ENCODE assay signal across 7 cellular contexts in the genomic region with DNA sequence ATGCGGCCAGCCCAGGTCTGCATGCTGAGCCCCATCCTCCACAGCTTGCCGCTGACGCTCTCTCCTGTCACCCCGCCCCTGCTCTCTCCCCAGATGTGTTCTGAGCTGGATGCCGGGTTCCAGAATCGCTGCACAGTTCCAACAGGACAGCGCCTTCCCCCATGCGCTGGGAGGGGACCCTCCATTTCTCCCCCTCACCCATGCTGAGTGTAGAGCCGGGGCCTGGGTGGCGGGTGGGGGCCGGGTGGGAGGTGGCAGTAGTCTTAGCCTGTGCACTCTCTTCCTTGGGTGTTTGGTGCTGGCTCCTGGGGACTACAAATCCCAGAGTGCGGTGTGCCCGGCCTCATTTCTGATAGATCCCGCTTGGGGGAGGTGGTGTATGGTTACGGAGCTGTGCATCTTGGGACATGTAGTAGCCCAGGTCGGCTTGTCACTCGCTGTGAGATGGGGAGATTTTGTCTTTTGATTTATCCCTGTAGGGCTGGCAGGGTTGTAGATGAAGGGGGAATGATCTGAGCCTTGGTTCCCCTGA.
DNase-seq lines count a peak whose midpoint lies in the region; ATAC-seq and TF ChIP-seq lines count a peak whose summit lies in the region.

No MANE protein-coding gene starts in this region.

- no peak overlapping the region for H3K4me3 ChIP-seq in astrocyte of the spinal cord (ENCODE audit: low read depth, low read length)

- DNase-seq in HPDE6-E6E7 (ENCODE audit: extremely low spot score) (peak; percentile 94), astrocyte of the spinal cord (ENCODE audit: low read depth, low spot score) (peak; percentile 59), hypothalamus (lab: John Stamatoyannopoulos, UW) (peak in 26 of 51 donors; percentile 17 to 82 (median 50)), stromal cell of bone marrow (ENCODE audit: low read depth) (peak; percentile 39), NCI-H1436 treated with DMSO at 0.1 percent for 48 hours (lab: John Stamatoyannopoulos, UW) (no peak), hepatic stellate cell (ENCODE audit: low spot score) (no peak)

- no peak for ATAC-seq in GM19463 (IDR thresholded peaks at IDR 0.05; ENCODE audit: unreplicated experiment)

- in situ Hi-C loops in astrocyte of the spinal cord (cut with HindIII; ENCODE audit: low sequenced_read_pairs): no loop called here

- no peak for TF ChIP-seq CTCF in astrocyte of the spinal cord (IDR thresholded peaks at IDR 0.05; ENCODE audit: low read depth, low read length)

Comparison
In these comparisons a context has a peak if more than half of its experiments do, and no peak if none do; other contexts are left out.
1. DNase-seq: peak in HPDE6-E6E7 (single experiment), astrocyte of the spinal cord (single experiment), hypothalamus (26 of 51) and stromal cell of bone marrow (single experiment); none in NCI-H1436 treated with DMSO at 0.1 percent for 48 hours (single experiment) and hepatic stellate cell (single experiment).